Comparison of ENCODE assay signal across 22 cellular contexts in the genomic region with DNA sequence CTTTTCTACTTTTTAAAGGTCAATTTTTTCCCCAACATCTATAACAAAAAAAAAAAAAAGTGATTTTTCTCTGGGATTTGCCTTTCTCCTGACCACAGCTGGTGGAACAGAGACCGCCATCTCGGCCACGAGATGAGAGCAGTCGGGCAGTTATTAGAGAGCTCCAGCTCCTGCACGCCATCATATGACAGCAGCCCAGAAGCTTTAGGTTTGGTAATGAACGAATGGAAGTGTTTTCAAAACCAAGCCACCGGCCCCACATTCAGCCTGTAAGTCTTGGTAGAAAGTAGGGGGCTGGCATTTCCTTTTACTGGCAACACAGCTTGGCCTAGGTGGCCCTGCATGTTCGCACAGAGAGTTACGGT.
DNase-seq lines count a peak whose midpoint lies in the region; ATAC-seq, FAIRE-seq and TF ChIP-seq lines count a peak whose summit lies in the region.
"Had no signal": no experiment of that assay in that cellular context is flagged by ENCODE, and none has a peak within 500 bp of the region (broad histone marks: within the 10 kb centered on the region; RNA-seq: fewer than 3 reads in every experiment).

No MANE protein-coding gene starts in this region.

- H3K9ac ChIP-seq in GM23248: no peak overlapping the region

- no peak for DNase-seq in GM23248
- DNase-seq in RWPE2 (ENCODE audit: low spot score): no peak
- DNase-seq in left kidney (ENCODE audit: low read depth, low spot score): peak; percentile 21
- no peak for DNase-seq in osteoblast (ENCODE audit: insufficient read length, low spot score, missing footprints)
- no peak for DNase-seq in NCI-H2196 (lab: John Stamatoyannopoulos, UW; ENCODE audit: unreplicated experiment)
- DNase-seq in GM19239 (ENCODE audit: insufficient read length, low spot score): no peak
- DNase-seq: CD4-positive, alpha-beta T cell; DMS153; GF-D8; GOT3; KG1; NCI-H1436; NCI-H2029 treated with DMSO at 0.1 percent for 48 hours; NCI-H2171; NCI-H748 treated with DMSO at 0.1 percent for 48 hours; SHP77 treated with DMSO at 0.1 percent for 48 hours had no signal

- FAIRE-seq in GM19239 (lab: Jason Lieb, UNC): no peak
- FAIRE-seq: A204.1, HepG2 had no signal

- H3K4me2 ChIP-seq in GM23248 (ENCODE audit: unreplicated experiment): peak overlapping the region; percentile 21
- no peak overlapping the region for H3K4me2 ChIP-seq in osteoblast (ENCODE audit: insufficient read depth, low read length)

- H3K9me3 ChIP-seq in GM23248 (ENCODE audit: low read depth): no peaks in the 10 kb centered on the region
- no peaks in the 10 kb centered on the region for H3K9me3 ChIP-seq in RWPE2 (ENCODE audit: severe bottlenecking)
- H3K9me3 ChIP-seq in osteoblast (ENCODE audit: low read depth, low read length): peaks cover 2% of the 10 kb centered on the region
- H3K9me3 ChIP-seq: Caco-2 had no signal

- no peak for ATAC-seq in RWPE2 (ENCODE audit: low read depth)
- ATAC-seq in HG03139 (IDR thresholded peaks at IDR 0.05; ENCODE audit: unreplicated experiment): no peak
- no peak for ATAC-seq in HG02870 (IDR thresholded peaks at IDR 0.05; ENCODE audit: unreplicated experiment)
- ATAC-seq: HCT116, HepG2 had no signal

- H4K20me1 ChIP-seq in GM23248 (ENCODE audit: insufficient read depth): no peaks in the 10 kb centered on the region
- no peaks in the 10 kb centered on the region for H4K20me1 ChIP-seq in osteoblast (ENCODE audit: insufficient read depth, low read length)

- H3K79me2 ChIP-seq in GM23248 (ENCODE audit: insufficient read depth): no peaks in the 10 kb centered on the region
- H3K79me2 ChIP-seq in osteoblast (ENCODE audit: insufficient read depth, low read length): no peaks in the 10 kb centered on the region

- H3F3A ChIP-seq in GM23248 (ENCODE audit: insufficient read depth): peaks cover 16% of the 10 kb centered on the region; the same call in 1 of the 2 replicates

- H2AFZ ChIP-seq in GM23248 (peak overlapping the region; percentile 16; the same call in 1 of the 2 replicates), osteoblast (ENCODE audit: low read length) (no peak overlapping the region)

- H3K27ac ChIP-seq in GM23248: peak overlapping the region; percentile 67
- H3K27ac ChIP-seq in RWPE2 (ENCODE audit: poor library complexity, severe bottlenecking): peak overlapping the region; percentile 24
- H3K27ac ChIP-seq in osteoblast (ENCODE audit: low read depth, low read length): peak overlapping the region; percentile 32

- no peaks in the 10 kb centered on the region for H3K27me3 ChIP-seq in GM23248 (replicated peaks; ENCODE audit: insufficient read depth)
- no peaks in the 10 kb centered on the region for H3K27me3 ChIP-seq in RWPE2 (ENCODE audit: insufficient read depth, poor library complexity, severe bottlenecking)
- peaks cover 2% of the 10 kb centered on the region for H3K27me3 ChIP-seq in osteoblast (ENCODE audit: insufficient read depth, low read length)

- in situ Hi-C loops in GM23248 (cut with MboI): no loop called here

- 82 to 84% methylated on average over 9 of the region's 9 CpGs for WGBS in GM23248 (ENCODE audit: low coverage in 1 of 2, low lambda C conversion rate in 2 of 2, missing lambda C conversion rate in 2 of 2), 2 experiments

- no peak for TF ChIP-seq CTCF in RWPE2 (IDR thresholded peaks at IDR 0.05; ENCODE audit: poor library complexity, severe bottlenecking)
- no peak for TF ChIP-seq CTCF in osteoblast (IDR thresholded peaks at IDR 0.05; ENCODE audit: extremely low read depth, low read depth, low read length)

- H3K36me3 ChIP-seq in GM23248 (ENCODE audit: low read depth) (no peaks in the 10 kb centered on the region), RWPE2 (ENCODE audit: low read depth) (no peaks in the 10 kb centered on the region), osteoblast (ENCODE audit: insufficient read depth, low read length) (no peaks in the 10 kb centered on the region)

- H3K9me2 ChIP-seq in GM23248 (ENCODE audit: insufficient read depth): no peaks in the 10 kb centered on the region

- no peak overlapping the region for H3K4me3 ChIP-seq in GM23248
- no peak overlapping the region for H3K4me3 ChIP-seq in RWPE2 (ENCODE audit: severe bottlenecking)
- H3K4me3 ChIP-seq in osteoblast (ENCODE audit: insufficient read depth, low read length): no peak overlapping the region

- H3K4me1 ChIP-seq in GM23248 (ENCODE audit: insufficient read depth) (peaks cover 27% of the 10 kb centered on the region), RWPE2 (ENCODE audit: insufficient read depth, poor library complexity, severe bottlenecking) (peaks cover 15% of the 10 kb centered on the region), osteoblast (ENCODE audit: insufficient read depth, low read length) (peaks cover 21% of the 10 kb centered on the region)
